In genomic region chr1:150560986-150561829, GRCh38 we compare ENCODE assay signal across 9 cellular contexts. TPM values are rescaled to one million over a fixed set of nuclear protein-coding genes. Genes with fewer than 3 reads are reported as not detected.
DNase-seq lines count a peak whose midpoint lies in the region; ATAC-seq and TF ChIP-seq lines count a peak whose summit lies in the region.
"Had no signal": no experiment of that assay in that cellular context is flagged by ENCODE, and none has a peak within 500 bp of the region (broad histone marks: within the 10 kb centered on the region; RNA-seq: fewer than 3 reads in every experiment).

No MANE protein-coding gene starts in this region.

- DNase-seq in AG20443 (ENCODE audit: low spot score) (peak; percentile 95), LHCN-M2 (ENCODE audit: low read depth) (peak; percentile 99), SHP77 (lab: John Stamatoyannopoulos, UW) (peak; percentile 95 to 98), foreskin keratinocyte (peak; percentile 97 to 98)
- DNase-seq in activated naive CD4-positive, alpha-beta T cell treated with Interleukin-2 at 50 U/mL for 16 hours: peak; percentile 87

- TF ChIP-seq CTCF in foreskin keratinocyte (conservative IDR thresholded peaks at IDR 0.05): peak; percentile 91

- peak overlapping the region; percentile 62 for H3K4me3 ChIP-seq in neuron (ENCODE audit: low read length)
- H3K4me3 ChIP-seq in stomach smooth muscle (ENCODE audit: low read length in 2 of 2): peak overlapping the region; percentile 72 to 80

- H3K27me3 ChIP-seq in foreskin keratinocyte (no peaks in the 10 kb centered on the region), neuron (ENCODE audit: insufficient read depth, low read length) (no peaks in the 10 kb centered on the region), stomach smooth muscle (ENCODE audit: control insufficient read depth in 1 of 2, insufficient read depth in 2 of 2, low read length in 2 of 2) (no peaks in the 10 kb centered on the region)

- no peak overlapping the region for H2AFZ ChIP-seq in neuron (ENCODE audit: low read depth, low read length)

- H3K4me1 ChIP-seq in foreskin keratinocyte: peaks cover 28% of the 10 kb centered on the region
- peaks cover 32% of the 10 kb centered on the region for H3K4me1 ChIP-seq in neuron (ENCODE audit: insufficient read depth, low read length)
- peaks cover 72% of the 10 kb centered on the region for H3K4me1 ChIP-seq in stomach smooth muscle (ENCODE audit: control insufficient read depth, insufficient read depth, low read length)

- ATAC-seq in foreskin keratinocyte: peak; percentile 76

- H3K36me3 ChIP-seq in neuron (ENCODE audit: insufficient read depth, low read length): no peaks in the 10 kb centered on the region
- H3K36me3 ChIP-seq in stomach smooth muscle (ENCODE audit: control insufficient read depth in 2 of 2, insufficient read depth in 2 of 2, low read length in 2 of 2): peaks cover 0 to 2% of the 10 kb centered on the region in 2 donors

- TF ChIP-seq POLR2A in GM19193 (IDR thresholded peaks at IDR 0.05; ENCODE audit: extremely low read depth, insufficient read depth, insufficient read length): peak; percentile 67

- H3K9me3 ChIP-seq in neuron (ENCODE audit: low read length) (no peaks in the 10 kb centered on the region), stomach smooth muscle (ENCODE audit: control insufficient read depth in 2 of 2, low read length in 2 of 2) (no peaks in the 10 kb centered on the region)

- H3K27ac ChIP-seq in foreskin keratinocyte (peak overlapping the region; percentile 98), stomach smooth muscle (ENCODE audit: low read length) (peak overlapping the region; percentile 100)

- peak overlapping the region; percentile 99 to 100 for H3K9ac ChIP-seq in stomach smooth muscle (ENCODE audit: low read length in 2 of 2)

RNA-seq across cellular contexts. Expression of gene ADAMTSL4, which starts 12.0 kb away (rescaled TPM):
- 2.8 and 3.1 TPM in 2 replicates for total RNA-seq in LHCN-M2 (2014; rRNA removed)
- 4.8 TPM for polyA plus RNA-seq in LHCN-M2 (2012)
- 0.65 and 1.6 TPM in 2 replicates for total RNA-seq in foreskin keratinocyte
- 1.3 and 2.1 TPM in 2 replicates for polyA plus RNA-seq in foreskin keratinocyte

RNA-seq across cellular contexts. Expression of gene MCL1, which starts 18.2 kb away (rescaled TPM):
- total RNA-seq in LHCN-M2 (2014; rRNA removed) (287 TPM in 2 replicates), foreskin keratinocyte (180 and 202 TPM in 2 replicates)
- polyA plus RNA-seq in LHCN-M2 (2012): 66.7 TPM
- 81.0 and 98.8 TPM in 2 replicates for polyA plus RNA-seq in foreskin keratinocyte

RNA-seq across cellular contexts. Expression of gene FALEC, which starts 45.7 kb away (rescaled TPM):
- total RNA-seq in LHCN-M2 (2014; rRNA removed): not detected in 2 replicates
- 0.36 TPM for polyA plus RNA-seq in LHCN-M2 (2012)
- total RNA-seq in foreskin keratinocyte: not detected in 2 replicates
- polyA plus RNA-seq in foreskin keratinocyte: 0.13 and 0.16 TPM in 2 replicates
- total RNA-seq: T-helper 2 cell treated with Interferon-gamma antibody and Interleukin-4, amounts not matched to agents 100 ng/mL and 5 ng/mL, for 36 hours had no signal

RNA-seq across cellular contexts. Expression of gene ECM1, which starts 53.3 kb away (rescaled TPM):
- total RNA-seq in LHCN-M2 (2014; rRNA removed) (108 and 129 TPM in 2 replicates), foreskin keratinocyte (59.5 and 73.1 TPM in 2 replicates)
- 222 TPM for polyA plus RNA-seq in LHCN-M2 (2012)
- polyA plus RNA-seq in foreskin keratinocyte: 87.6 and 100 TPM in 2 replicates

Comparison
In these comparisons a context has a peak if more than half of its experiments do, and no peak if none do; other contexts are left out.
1. Peak in every context shown above with its lines: DNase-seq, ATAC-seq, H3K4me3 ChIP-seq and H3K27ac ChIP-seq.